10 cellular contexts compared by ENCODE assay signal in genomic region chr16:48383204-48383876, GRCh38. TPM values are rescaled to one million over a fixed set of nuclear protein-coding genes. Genes with fewer than 3 reads are reported as not detected.
DNase-seq lines count a peak whose midpoint lies in the region; ATAC-seq, FAIRE-seq and TF ChIP-seq lines count a peak whose summit lies in the region.
"Had no signal": no experiment of that assay in that cellular context is flagged by ENCODE, and none has a peak within 500 bp of the region (broad histone marks: within the 10 kb centered on the region; RNA-seq: fewer than 3 reads in every experiment).

No MANE protein-coding gene starts in this region.

- intact Hi-C loops in activated naive CD4-positive, alpha-beta T cell treated with anti-CD3 and anti-CD28 coated beads for 36 hours (cut with micrococcal nuclease) = loop anchor here (10.0 kb wide), 1 partner anchor 1549 kb away; the partner anchor contains the start of gene C16orf87
- intact Hi-C loops in transverse colon (cut with DNase I; ENCODE audit: low total_unique reads) = loop anchor here (10.0 kb wide), 1 partner anchor 241 kb away; no protein-coding TSS in a partner anchor

- H3K27me3 Mint-ChIP-seq in activated naive CD4-positive, alpha-beta T cell treated with anti-CD3 and anti-CD28 coated beads for 36 hours (ENCODE audit: low read depth) = no peaks in the 10 kb centered on the region
- H3K27me3 Mint-ChIP-seq in astrocyte (ENCODE audit: low read depth, unreplicated experiment) = no peaks in the 10 kb centered on the region

- no peak for FAIRE-seq in astrocyte (lab: Jason Lieb, UNC)
- FAIRE-seq: G401.6 had no signal

- TF ChIP-seq EP300 in transverse colon (IDR thresholded peaks at IDR 0.05; ENCODE audit: low read depth) = no peak

- no peak for TF ChIP-seq RAD21 in liver (IDR thresholded peaks at IDR 0.05)

- peaks cover 61% of the 10 kb centered on the region for H3K79me2 ChIP-seq in astrocyte (ENCODE audit: insufficient read depth, low read length)

- no peak for DNase-seq in activated naive CD4-positive, alpha-beta T cell treated with anti-CD3 and anti-CD28 coated beads for 36 hours
- no peak for DNase-seq in activated naive CD4-positive, alpha-beta T cell treated with anti-CD3 and anti-CD28 coated beads, Interleukin-2, amount 50 U/mL, for 72 hours (ENCODE audit: low spot score in 2 of 2)
- DNase-seq in astrocyte (ENCODE audit: low read depth) (no peak), transverse colon (no peak)
- DNase-seq in stimulated activated CD4-positive, alpha-beta T cell treated with anti-CD3 and anti-CD28 coated beads, Interleukin-4, amount 100 ng/mL, for 24 hours = no peak
- DNase-seq: NCI-H1930 had no signal

- no peaks in the 10 kb centered on the region for H3K9me3 ChIP-seq in astrocyte (ENCODE audit: insufficient read depth, low read depth, low read length)
- H3K9me3 ChIP-seq in liver (ENCODE audit: control insufficient read depth in 4 of 4, low read length in 3 of 4) = no peaks in the 10 kb centered on the region
- H3K9me3 ChIP-seq in transverse colon = no peaks in the 10 kb centered on the region

- in situ Hi-C loops in transverse colon (cut with MboI; ENCODE audit: low pct_ligation_motif_present in 1 of 4, low pct_unique_long_range_greater_than_20kb in 1 of 4, low sequenced_read_pairs in 3 of 4) = loop anchor here in 1 of 4 donors (25.0 kb wide), 1 partner anchor 229 kb away; the partner anchor contains the start of gene N4BP1

- H3K4me3 ChIP-seq in astrocyte (ENCODE audit: insufficient read depth, low read depth, low read length) (peak overlapping the region; percentile 91), liver (ENCODE audit: low read depth in 1 of 3, low read length in 3 of 3) (peak overlapping the region; percentile 77 to 98 (median 91)), transverse colon (peak overlapping the region in 3 of 4 donors; percentile 97 to 99 (median 97))

- no peaks in the 10 kb centered on the region for H3K9me3 Mint-ChIP-seq in activated naive CD4-positive, alpha-beta T cell treated with anti-CD3 and anti-CD28 coated beads for 36 hours
- no peaks in the 10 kb centered on the region for H3K9me3 Mint-ChIP-seq in activated naive CD4-positive, alpha-beta T cell treated with anti-CD3 and anti-CD28 coated beads, Interleukin-2, amount 50 U/mL, for 72 hours
- H3K9me3 Mint-ChIP-seq in astrocyte (ENCODE audit: unreplicated experiment) = no peaks in the 10 kb centered on the region

- no peaks in the 10 kb centered on the region for H3K36me3 ChIP-seq in astrocyte (ENCODE audit: insufficient read depth, low read length)
- no peaks in the 10 kb centered on the region for H3K36me3 ChIP-seq in liver (ENCODE audit: control insufficient read depth in 4 of 4, insufficient read depth in 3 of 4, low read depth in 1 of 4, low read length in 3 of 4)
- H3K36me3 ChIP-seq in transverse colon = no peaks in the 10 kb centered on the region

- H3K4me2 ChIP-seq in astrocyte (ENCODE audit: low read length) = peak overlapping the region; percentile 91

- H3K27ac ChIP-seq in astrocyte (ENCODE audit: low read depth, low read length) (peak overlapping the region; percentile 81), liver (ENCODE audit: low read depth in 1 of 2, low read length in 2 of 2) (peak overlapping the region; percentile 97 to 98), transverse colon (peak overlapping the region; percentile 97 to 100 (median 100))

- peaks cover 41% of the 10 kb centered on the region for H3K4me1 Mint-ChIP-seq in activated naive CD4-positive, alpha-beta T cell treated with anti-CD3 and anti-CD28 coated beads for 36 hours (ENCODE audit: low read depth)
- H3K4me1 Mint-ChIP-seq in astrocyte (ENCODE audit: low read depth, unreplicated experiment) = peaks cover 10% of the 10 kb centered on the region

- WGBS in liver = 15% methylated on average over 3 of the region's 3 CpGs
- 36 to 49% methylated on average over 3 of the region's 3 CpGs for WGBS in transverse colon (ENCODE audit: low coverage in 1 of 2), 2 donors

- H3K9ac ChIP-seq in astrocyte (ENCODE audit: low read length) (peak overlapping the region; percentile 88), liver (ENCODE audit: low read depth in 1 of 2, low read length in 2 of 2) (peak overlapping the region; percentile 92 to 94)

- H3K4me3 Mint-ChIP-seq in activated naive CD4-positive, alpha-beta T cell treated with anti-CD3 and anti-CD28 coated beads for 36 hours = peak overlapping the region; percentile 89
- H3K4me3 Mint-ChIP-seq in astrocyte (ENCODE audit: unreplicated experiment) = peak overlapping the region; percentile 99

- no peaks in the 10 kb centered on the region for H3K27me3 ChIP-seq in astrocyte (ENCODE audit: insufficient read depth, low read length)
- no peaks in the 10 kb centered on the region for H3K27me3 ChIP-seq in liver (ENCODE audit: control insufficient read depth in 4 of 4, insufficient read depth in 4 of 4, low read length in 3 of 4)
- H3K27me3 ChIP-seq in transverse colon = no peaks in the 10 kb centered on the region

- TF ChIP-seq CTCF in astrocyte (IDR thresholded peaks at IDR 0.05; ENCODE audit: insufficient read depth, low read depth, low read length) (no peak), liver (IDR thresholded peaks at IDR 0.05; ENCODE audit: low read depth, low read length, missing input control) (no peak), transverse colon (IDR thresholded peaks at IDR 0.05) (no peak)

- peaks cover 59% of the 10 kb centered on the region for H4K20me1 ChIP-seq in astrocyte (ENCODE audit: insufficient read depth, low read length)

- TF ChIP-seq POLR2A in transverse colon (IDR thresholded peaks at IDR 0.05) = no peak

- no peak for ATAC-seq in activated naive CD4-positive, alpha-beta T cell treated with anti-CD3 and anti-CD28 coated beads, Interleukin-2, amount 50 U/mL, for 72 hours
- no peak for ATAC-seq in GM19463 (IDR thresholded peaks at IDR 0.05; ENCODE audit: unreplicated experiment)
- ATAC-seq in HG03135 (IDR thresholded peaks at IDR 0.05; ENCODE audit: unreplicated experiment) = no peak

- H3K4me1 ChIP-seq in astrocyte (ENCODE audit: insufficient read depth, low read length) (peaks cover 4% of the 10 kb centered on the region), liver (ENCODE audit: control insufficient read depth in 4 of 4, insufficient read depth in 4 of 4, low read length in 3 of 4) (peaks cover 13 to 42% (median 29%) of the 10 kb centered on the region in 4 donors), transverse colon (peaks cover 10 to 60% (median 35%) of the 10 kb centered on the region in 4 donors)

- H3K27ac Mint-ChIP-seq in activated naive CD4-positive, alpha-beta T cell treated with anti-CD3 and anti-CD28 coated beads for 36 hours = no peak overlapping the region
- peak overlapping the region in 1 of 2 donors; percentile 94 for H3K27ac Mint-ChIP-seq in activated naive CD4-positive, alpha-beta T cell treated with anti-CD3 and anti-CD28 coated beads, Interleukin-2, amount 50 U/mL, for 72 hours
- H3K27ac Mint-ChIP-seq in astrocyte (ENCODE audit: unreplicated experiment) = peak overlapping the region; percentile 98

- no peak overlapping the region for H2AFZ ChIP-seq in astrocyte (ENCODE audit: low read depth, low read length)

- H3K36me3 Mint-ChIP-seq in activated naive CD4-positive, alpha-beta T cell treated with anti-CD3 and anti-CD28 coated beads for 36 hours (ENCODE audit: low read depth) = peaks cover 4% of the 10 kb centered on the region
- H3K36me3 Mint-ChIP-seq in activated naive CD4-positive, alpha-beta T cell treated with anti-CD3 and anti-CD28 coated beads, Interleukin-2, amount 50 U/mL, for 72 hours = peaks cover 12% of the 10 kb centered on the region in 2 donors
- no peaks in the 10 kb centered on the region for H3K36me3 Mint-ChIP-seq in astrocyte (ENCODE audit: low read depth, unreplicated experiment)

- CTCF ChIA-PET in activated naive CD4-positive, alpha-beta T cell treated with anti-CD3 and anti-CD28 coated beads for 36 hours (lab: Charles Lee) = interaction anchor here (1.1 to 1.8 kb wide), 4 partner anchors 15 to 240 kb away, joined by 4 to 6 read pairs (median 5); no protein-coding TSS in a partner anchor

TF ChIP-seq in liver, 16 proteins besides CTCF, POLR2A, EP300 and RAD21 (continues in another document):
- TF ChIP-seq FOXA2 (IDR thresholded peaks at IDR 0.05) (no peak), GABPA (IDR thresholded peaks at IDR 0.05 in 1 of 2, conservative IDR thresholded peaks at IDR 0.05 in 1 of 2) (no peak), FOXA1 (IDR thresholded peaks at IDR 0.05) (no peak), REST (IDR thresholded peaks at IDR 0.05) (no peak), HNF4A (conservative IDR thresholded peaks at IDR 0.05) (peak in 1 of 2 donors; percentile 17)

RNA-seq across cellular contexts. Expression of gene SIAH1, which starts 1.9 kb away (rescaled TPM):
- 10 to 100 TPM; 13.7 to 14.6 TPM for total RNA-seq in activated naive CD4-positive, alpha-beta T cell treated with anti-CD3 and anti-CD28 coated beads for 36 hours
- 10 to 100 TPM; 15.9 to 18.6 TPM for total RNA-seq in activated naive CD4-positive, alpha-beta T cell treated with anti-CD3 and anti-CD28 coated beads, Interleukin-2, amount 50 U/mL, for 72 hours
- 22.5 and 24.4 TPM in 2 replicates for total RNA-seq in astrocyte
- total RNA-seq in liver = 10 to 100 TPM; 15.7 to 15.8 TPM
- 10 to 100 TPM in 1 of 2 donors, 1 to 10 TPM in 1; 6.7 to 17.3 TPM for polyA plus RNA-seq in liver
- total RNA-seq in transverse colon = 10 to 100 TPM; 15.1 to 45.9 (median 27.8) TPM
